Comparison of ENCODE assay signal across 23 cellular contexts in genomic region chr1:25954371-25954938, GRCh38. TPM values are rescaled to one million over a fixed set of nuclear protein-coding genes. Genes with fewer than 3 reads are reported as not detected.
DNase-seq lines count a peak whose midpoint lies in the region; ATAC-seq and TF ChIP-seq lines count a peak whose summit lies in the region.
"Had no signal": no experiment of that assay in that cellular context is flagged by ENCODE, and none has a peak within 500 bp of the region (broad histone marks: within the 10 kb centered on the region; RNA-seq: fewer than 3 reads in every experiment).

No MANE protein-coding gene starts in this region.

- no peak overlapping the region for H2BK5ac ChIP-seq in IMR-90 (ENCODE audit: low read depth, low read length, poor library complexity, severe bottlenecking)

- no peak overlapping the region for H3K14ac ChIP-seq in IMR-90 (replicated peaks; ENCODE audit: low read depth, low read length)

- peaks cover 5% of the 10 kb centered on the region; the same call in 1 of the 2 replicates for H3K9me1 ChIP-seq in IMR-90 (ENCODE audit: insufficient read depth, low read length)

- TF ChIP-seq CTCF in IMR-90 (conservative IDR thresholded peaks at IDR 0.05; ENCODE audit: low read depth, low read length) (no peak), natural killer cell (IDR thresholded peaks at IDR 0.05) (no peak)

- CTCF ChIA-PET in activated CD4-positive, alpha-beta T cell treated with anti-CD3 and anti-CD28 coated beads for 36 hours (lab: Charles Lee): interaction anchor here (0.6 kb wide), 1 partner anchor 59 kb away, joined by 3 read pairs; no protein-coding TSS in a partner anchor
- CTCF ChIA-PET in IMR-90 (lab: Yijun Ruan, JAX): interaction anchor here (0.6 kb wide), 1 partner anchor 48 kb away, joined by 3 read pairs; no protein-coding TSS in a partner anchor

- no peak overlapping the region; the same call in 1 of the 2 replicates for H3K18ac ChIP-seq in IMR-90 (ENCODE audit: low read depth, low read length)

- DNase-seq in activated CD4-positive, alpha-beta T cell treated with anti-CD3 and anti-CD28 coated beads for 36 hours: peak; percentile 30
- no peak for DNase-seq in activated CD4-positive, alpha-beta T cell treated with anti-CD3 and anti-CD28 coated beads for 4 hours
- peak; percentile 15 for DNase-seq in IMR-90
- DNase-seq in cerebellum (ENCODE audit: low spot score): peak; percentile 28
- no peak for DNase-seq in natural killer cell
- no peak for DNase-seq in D341Med (ENCODE audit: low spot score)
- no peak for DNase-seq in NCI-H82 (lab: John Stamatoyannopoulos, UW)
- DNase-seq: activated CD4-positive, alpha-beta T cell treated with anti-CD3 and anti-CD28 coated beads, Interleukin-2, amount 10 ng/mL, durations not matched to agents 24 days and 14 days; activated CD8-positive, alpha-beta memory T cell treated with anti-CD3 and anti-CD28 coated beads, Interleukin-2, amount 50 U/mL, for 4 hours; anterior cingulate cortex; central memory CD4-positive, alpha-beta T cell; DMS79 treated with DMSO at 0.1 percent for 48 hours; erythroblast; NCI-H1417; NCI-H2081 treated with DMSO at 0.1 percent for 48 hours; NCI-H510A; occipital lobe; retina; stimulated activated CD4-positive, alpha-beta T cell treated with anti-CD3 and anti-CD28 coated beads, Interleukin-4, amount 100 ng/mL, for 1 hour; stimulated activated naive CD8-positive, alpha-beta T cell treated with anti-CD3 and anti-CD28 coated beads, Interleukin-15, Interleukin-2, amounts not matched to agents 100 U/mL and 50 U/mL, for 24 hours had no signal

- no peak overlapping the region for H4K5ac ChIP-seq in IMR-90 (ENCODE audit: low read depth, low read length)

- peak overlapping the region; percentile 74; the same call in 1 of the 2 replicates for H2AK5ac ChIP-seq in IMR-90 (ENCODE audit: low read depth, low read length)

- H3K4me2 ChIP-seq in IMR-90 (ENCODE audit: low read depth, low read length): no peak overlapping the region

- 0 out of 2 replicates have a peak, but pooled peaks cover 2% of the 10 kb centered on the region for H3K36me3 ChIP-seq in IMR-90 (ENCODE audit: control insufficient read depth, insufficient read depth, low read length)

- dilution Hi-C loops in IMR-90 (cut with HindIII; ENCODE audit: low sequenced_read_pairs, unreplicated experiment): no loop called here

- no peaks in the 10 kb centered on the region for H3K79me1 ChIP-seq in IMR-90 (ENCODE audit: low read depth in 1 of 2, low read length in 2 of 2)

- H3K27ac Mint-ChIP-seq in activated CD4-positive, alpha-beta T cell treated with anti-CD3 and anti-CD28 coated beads for 36 hours: peak overlapping the region; percentile 43
- peak overlapping the region; percentile 68 to 73 for H3K27ac Mint-ChIP-seq in natural killer cell
- H3K27ac Mint-ChIP-seq: activated CD4-positive, alpha-beta T cell treated with anti-CD3 and anti-CD28 coated beads, Interleukin-2, amount 10 ng/mL, durations not matched to agents 24 days and 14 days had no signal

- H3K4me3 Mint-ChIP-seq in activated CD4-positive, alpha-beta T cell treated with anti-CD3 and anti-CD28 coated beads for 36 hours: no peak overlapping the region
- H3K4me3 Mint-ChIP-seq in natural killer cell: no peak overlapping the region
- H3K4me3 Mint-ChIP-seq: activated CD4-positive, alpha-beta T cell treated with anti-CD3 and anti-CD28 coated beads, Interleukin-2, amount 10 ng/mL, durations not matched to agents 24 days and 14 days had no signal

- no peak overlapping the region for H2AFZ ChIP-seq in IMR-90 (replicated peaks; ENCODE audit: low read length, poor library complexity)

- no peaks in the 10 kb centered on the region for H3K9me3 ChIP-seq in IMR-90 (ENCODE audit: control insufficient read depth, insufficient read depth, low read length)
- H3K9me3 ChIP-seq: gastroesophageal sphincter had no signal

- peaks cover 14% of the 10 kb centered on the region for H3K4me1 ChIP-seq in IMR-90 (ENCODE audit: control insufficient read depth, insufficient read depth, low read length)

- H3K27me3 Mint-ChIP-seq in activated CD4-positive, alpha-beta T cell treated with anti-CD3 and anti-CD28 coated beads for 36 hours: no peaks in the 10 kb centered on the region
- no peaks in the 10 kb centered on the region for H3K27me3 Mint-ChIP-seq in natural killer cell (ENCODE audit: low read depth in 2 of 2)
- H3K27me3 Mint-ChIP-seq: activated CD4-positive, alpha-beta T cell treated with anti-CD3 and anti-CD28 coated beads, Interleukin-2, amount 10 ng/mL, durations not matched to agents 24 days and 14 days had no signal

- intact Hi-C loops in activated CD4-positive, alpha-beta T cell treated with anti-CD3 and anti-CD28 coated beads for 36 hours (cut with DNase I, micrococcal nuclease): no loop called here
- intact Hi-C loops in IMR-90 (cut with micrococcal nuclease) (no loop called here), natural killer cell (cut with micrococcal nuclease) (no loop called here)

- no peak overlapping the region for H2BK20ac ChIP-seq in IMR-90 (ENCODE audit: low read depth, low read length)

- in situ Hi-C loops in IMR-90 (cut with MboI; ENCODE audit: low sequenced_read_pairs): no loop called here

- H4K8ac ChIP-seq in IMR-90 (ENCODE audit: low read depth in 2 of 2, low read length in 2 of 2): no peak overlapping the region

- peaks cover 2% of the 10 kb centered on the region for H3K9me3 Mint-ChIP-seq in activated CD4-positive, alpha-beta T cell treated with anti-CD3 and anti-CD28 coated beads for 36 hours (ENCODE audit: low read depth)
- H3K9me3 Mint-ChIP-seq in natural killer cell: no peaks in the 10 kb centered on the region
- H3K9me3 Mint-ChIP-seq: activated CD4-positive, alpha-beta T cell treated with anti-CD3 and anti-CD28 coated beads, Interleukin-2, amount 10 ng/mL, durations not matched to agents 24 days and 14 days had no signal

- peak overlapping the region; percentile 25; the same call in 1 of the 2 replicates for H3K4ac ChIP-seq in IMR-90 (ENCODE audit: low read depth, low read length)

- no peak for TF ChIP-seq POLR2A in IMR-90 (IDR thresholded peaks at IDR 0.05; ENCODE audit: low read depth, low read length)

- BruUV-seq in IMR-90 (replicated peaks; lab: Mats Ljungman, UMichigan): no TSS peak

- no peak overlapping the region for H3K4me3 ChIP-seq in IMR-90 (ENCODE audit: insufficient read depth, low read depth, low read length)
- H3K4me3 ChIP-seq: gastroesophageal sphincter had no signal

- peak overlapping the region; percentile 25; the same call in 1 of the 3 replicates for H2BK15ac ChIP-seq in IMR-90 (ENCODE audit: low read depth, low read length)

- H3K9ac ChIP-seq in IMR-90 (ENCODE audit: low read depth, low read length): no peak overlapping the region

- no peak overlapping the region for H3K23ac ChIP-seq in IMR-90 (ENCODE audit: low read depth, low read length)

- peaks cover 4% of the 10 kb centered on the region for H3K4me1 Mint-ChIP-seq in activated CD4-positive, alpha-beta T cell treated with anti-CD3 and anti-CD28 coated beads for 36 hours
- peaks cover 19 to 33% of the 10 kb centered on the region in 2 donors for H3K4me1 Mint-ChIP-seq in natural killer cell

- H2AK9ac ChIP-seq in IMR-90 (replicated peaks; ENCODE audit: low read depth, low read length, poor library complexity): no peak overlapping the region

- POLR2A ChIA-PET in activated CD4-positive, alpha-beta T cell treated with anti-CD3 and anti-CD28 coated beads for 36 hours (lab: Charles Lee): no interaction called here
- POLR2A ChIA-PET in IMR-90 (lab: Charles Lee; ENCODE audit: unreplicated experiment): no interaction called here

- H4K20me1 ChIP-seq in IMR-90 (ENCODE audit: insufficient read depth, low read length): no peaks in the 10 kb centered on the region

- no peak overlapping the region for H2BK120ac ChIP-seq in IMR-90 (ENCODE audit: low read depth, low read length)

- WGBS in IMR-90 (ENCODE audit: extremely low coverage in 2 of 2, insufficient read length in 1 of 2), 2 experiments: 90% methylated on average over 3 of the region's 10 CpGs; no CpG with 5 or more reads in 1 of the 2 experiments

- no peaks in the 10 kb centered on the region for H3K27me3 ChIP-seq in IMR-90 (ENCODE audit: control insufficient read depth, insufficient read depth, low read length)
- H3K27me3 ChIP-seq: gastroesophageal sphincter had no signal

- no peak overlapping the region for H4K91ac ChIP-seq in IMR-90 (ENCODE audit: insufficient read depth, low read depth, low read length)

- no peak overlapping the region for H3K56ac ChIP-seq in IMR-90 (ENCODE audit: extremely low read depth, insufficient read depth, low read length)

- H3K27ac ChIP-seq in IMR-90 (ENCODE audit: insufficient read depth, low read length): no peak overlapping the region
- H3K27ac ChIP-seq: 22Rv1, gastroesophageal sphincter had no signal

- ATAC-seq in activated CD4-positive, alpha-beta T cell treated with anti-CD3 and anti-CD28 coated beads for 36 hours: no peak
- no peak for ATAC-seq in IMR-90 (ENCODE audit: low read depth)
- ATAC-seq in natural killer cell: no peak
- no peak for ATAC-seq in HG02623 (IDR thresholded peaks at IDR 0.05; ENCODE audit: unreplicated experiment)
- ATAC-seq: gastroesophageal sphincter; stimulated activated naive CD8-positive, alpha-beta T cell treated with anti-CD3 and anti-CD28 coated beads, Interleukin-15, Interleukin-2, amounts not matched to agents 100 U/mL and 50 U/mL, for 24 hours had no signal

- no peak for TF ChIP-seq RAD21 in IMR-90 (IDR thresholded peaks at IDR 0.05; ENCODE audit: low read length)

- peaks cover 10% of the 10 kb centered on the region for H3K36me3 Mint-ChIP-seq in activated CD4-positive, alpha-beta T cell treated with anti-CD3 and anti-CD28 coated beads for 36 hours (ENCODE audit: low read depth)
- peaks cover 15% of the 10 kb centered on the region for H3K36me3 Mint-ChIP-seq in natural killer cell

TF ChIP-seq in IMR-90, 13 proteins besides CTCF, POLR2A, EP300 and RAD21 (continues in another document):
- no peak for TF ChIP-seq MXI1 (IDR thresholded peaks at IDR 0.05; ENCODE audit: borderline replicate concordance, low read depth, low read length)
- TF ChIP-seq NFE2L2 (IDR thresholded peaks at IDR 0.05; ENCODE audit: low read depth, low read length): no peak
- no peak for TF ChIP-seq CEBPB (IDR thresholded peaks at IDR 0.05; ENCODE audit: low read depth, low read length)

RNA-seq across cellular contexts. Expression of gene PAFAH2, which starts 43.4 kb away (rescaled TPM):
- 1 to 10 TPM; 6.6 to 7.9 TPM for total RNA-seq in activated CD4-positive, alpha-beta T cell treated with anti-CD3 and anti-CD28 coated beads for 36 hours
- total RNA-seq in IMR-90 (2012; rRNA removed): 11.9 and 12.2 TPM in 2 replicates
- 7.2 and 8.3 TPM in 2 replicates for polyA plus RNA-seq in IMR-90 (2012; rRNA removed)
- 3.8 and 6.6 TPM in 2 replicates for polyA plus RNA-seq in IMR-90 (2012; cell fraction: cytosol; rRNA removed)
- 5.5 and 9.9 TPM in 2 replicates for polyA plus RNA-seq in IMR-90 (2012; cell fraction: nucleus; rRNA removed; ENCODE audit: low replicate concordance)
- 4.9 TPM for total RNA-seq in cerebellum
- total RNA-seq in natural killer cell: 10 to 100 TPM; 39.0 to 95.1 (median 68.6) TPM

RNA-seq across cellular contexts. Expression of gene STMN1, which starts 48.2 kb away (rescaled TPM):
- total RNA-seq in activated CD4-positive, alpha-beta T cell treated with anti-CD3 and anti-CD28 coated beads for 36 hours: 100 to 1,000 TPM; 557 to 771 TPM
- 93.0 and 194 TPM in 2 replicates for total RNA-seq in IMR-90 (2012; rRNA removed)
- 179 and 273 TPM in 2 replicates for polyA plus RNA-seq in IMR-90 (2012; rRNA removed)
- polyA plus RNA-seq in IMR-90 (2012; cell fraction: cytosol; rRNA removed): 28.5 and 67.8 TPM in 2 replicates
- polyA plus RNA-seq in IMR-90 (2012; cell fraction: nucleus; rRNA removed; ENCODE audit: low replicate concordance): 11.0 and 55.5 TPM in 2 replicates
- 281 TPM for total RNA-seq in cerebellum
- total RNA-seq in natural killer cell: 10 to 100 TPM; 26.6 to 41.0 (median 35.2) TPM

Comparison
In these comparisons a context has a peak if more than half of its experiments do, and no peak if none do; other contexts are left out.
1. DNase-seq: peak in activated CD4-positive, alpha-beta T cell treated with anti-CD3 and anti-CD28 coated beads for 36 hours (single experiment), IMR-90 (single experiment) and cerebellum (single experiment); none in activated CD4-positive, alpha-beta T cell treated with anti-CD3 and anti-CD28 coated beads for 4 hours (0 of 2), natural killer cell (single experiment), D341Med (single experiment) and NCI-H82 (single experiment).